In genomic region chr1:25793585-25794170, GRCh38 we compare ENCODE assay signal across 21 cellular contexts. TPM values are rescaled to one million over a fixed set of nuclear protein-coding genes. Genes with fewer than 3 reads are reported as not detected.
DNase-seq lines count a peak whose midpoint lies in the region; ATAC-seq and TF ChIP-seq lines count a peak whose summit lies in the region.
"Had no signal": no experiment of that assay in that cellular context is flagged by ENCODE, and none has a peak within 500 bp of the region (broad histone marks: within the 10 kb centered on the region; RNA-seq: fewer than 3 reads in every experiment).

No MANE protein-coding gene starts in this region.

- H3K4me1 ChIP-seq in IMR-90 (ENCODE audit: control insufficient read depth, insufficient read depth, low read length) (peaks cover 3% of the 10 kb centered on the region), spleen (peaks cover 5 to 34% (median 14%) of the 10 kb centered on the region in 6 donors)

- H2BK120ac ChIP-seq in IMR-90 (ENCODE audit: low read depth, low read length), result no peak overlapping the region

- H2BK20ac ChIP-seq in IMR-90 (ENCODE audit: low read depth, low read length), result no peak overlapping the region

- no TSS peak for BruUV-seq in IMR-90 (replicated peaks; lab: Mats Ljungman, UMichigan)

- no peak overlapping the region for H2BK15ac ChIP-seq in IMR-90 (ENCODE audit: low read depth, low read length)

- peaks cover 56% of the 10 kb centered on the region for H3K4me1 Mint-ChIP-seq in activated naive CD4-positive, alpha-beta T cell treated with anti-CD3 and anti-CD28 coated beads, Interleukin-2, amount 50 U/mL, for 24 hours
- peaks cover 31% of the 10 kb centered on the region for H3K4me1 Mint-ChIP-seq in glutamatergic neuron (ENCODE audit: low read depth, unreplicated experiment)

- POLR2A ChIA-PET in IMR-90 (lab: Charles Lee; ENCODE audit: unreplicated experiment), result no interaction called here

- H4K20me1 ChIP-seq in IMR-90 (ENCODE audit: insufficient read depth, low read length), result no peaks in the 10 kb centered on the region

- TF ChIP-seq POLR2A in IMR-90 (IDR thresholded peaks at IDR 0.05; ENCODE audit: low read depth, low read length), result no peak
- TF ChIP-seq POLR2A in spleen (IDR thresholded peaks at IDR 0.05), result no peak

- no peak overlapping the region for H3K9ac ChIP-seq in IMR-90 (ENCODE audit: low read depth, low read length)

- ATAC-seq in IMR-90 (ENCODE audit: low read depth), result no peak
- ATAC-seq: activated CD4-positive, CD25-positive, alpha-beta regulatory T cell treated with anti-CD3 and anti-CD28 coated beads, Interleukin-2, amount 50 U/mL, for 24 hours; mucosa of descending colon; Panc1 had no signal

- no peak for DNase-seq in activated naive CD4-positive, alpha-beta T cell (lab: John Stamatoyannopoulos, UW)
- DNase-seq in IMR-90, result peak; percentile 12
- DNase-seq in glutamatergic neuron, result no peak
- DNase-seq in spleen, result no peak
- no peak for DNase-seq in NCI-H82 treated with DMSO at 0.1 percent for 48 hours (lab: John Stamatoyannopoulos, UW; ENCODE audit: unreplicated experiment)
- no peak for DNase-seq in NCI-H510A (lab: John Stamatoyannopoulos, UW)
- DNase-seq in HK-2 (ENCODE audit: unreplicated experiment), result no peak
- DNase-seq: activated CD8-positive, alpha-beta memory T cell treated with anti-CD3 and anti-CD28 coated beads for 24 hours; activated T-cell treated with anti-CD3 and anti-CD28 coated beads, Interleukin-2, amount 50 U/mL, for 1 hour; amygdala; kidney; lower lobe of right lung; mucosa of descending colon; NCI-H1417 treated with DMSO at 0.1 percent for 48 hours; SIG-M5 had no signal

- no peak overlapping the region for H3K4me2 ChIP-seq in IMR-90 (ENCODE audit: low read depth, low read length)

- WGBS in IMR-90 (ENCODE audit: extremely low coverage in 2 of 2, insufficient read length in 1 of 2), 2 experiments, result no CpG with 5 or more reads among the region's 7 CpGs
- WGBS in spleen, 5 donors, result 61 to 84% (median 66%) methylated on average over 7 of the region's 7 CpGs

- no peak overlapping the region for H3K14ac ChIP-seq in IMR-90 (replicated peaks; ENCODE audit: low read depth, low read length)

- H3K9me3 Mint-ChIP-seq in activated naive CD4-positive, alpha-beta T cell treated with anti-CD3 and anti-CD28 coated beads, Interleukin-2, amount 50 U/mL, for 24 hours, result no peaks in the 10 kb centered on the region
- H3K9me3 Mint-ChIP-seq in glutamatergic neuron (ENCODE audit: unreplicated experiment), result peaks cover 2% of the 10 kb centered on the region
- H3K9me3 Mint-ChIP-seq: dendritic cell treated with granulocyte-macrophage colony-stimulating factor and Interleukin-4, amounts not matched to agents 40 ng/mL and 50 ng/mL, for 4 days had no signal

- H3K4me3 ChIP-seq in IMR-90 (ENCODE audit: insufficient read depth, low read depth, low read length) (no peak overlapping the region), spleen (no peak overlapping the region)
- H3K4me3 ChIP-seq: breast epithelium, lower lobe of right lung, mucosa of descending colon had no signal

- H2AFZ ChIP-seq in IMR-90 (replicated peaks; ENCODE audit: low read length, poor library complexity), result peak overlapping the region; percentile 17

- no peaks in the 10 kb centered on the region for H3K79me1 ChIP-seq in IMR-90 (ENCODE audit: low read depth in 1 of 2, low read length in 2 of 2)

- no peaks in the 10 kb centered on the region for H3K9me1 ChIP-seq in IMR-90 (ENCODE audit: insufficient read depth, low read length)

- H4K91ac ChIP-seq in IMR-90 (ENCODE audit: insufficient read depth, low read depth, low read length), result no peak overlapping the region

- intact Hi-C loops in IMR-90 (cut with micrococcal nuclease) (no loop called here), spleen (cut with DNase I; ENCODE audit: low total_unique reads) (no loop called here)

- no peak overlapping the region for H3K4me3 Mint-ChIP-seq in activated naive CD4-positive, alpha-beta T cell treated with anti-CD3 and anti-CD28 coated beads, Interleukin-2, amount 50 U/mL, for 24 hours
- no peak overlapping the region for H3K4me3 Mint-ChIP-seq in glutamatergic neuron (ENCODE audit: unreplicated experiment)
- H3K4me3 Mint-ChIP-seq: dendritic cell treated with granulocyte-macrophage colony-stimulating factor and Interleukin-4, amounts not matched to agents 40 ng/mL and 50 ng/mL, for 4 days had no signal

- no peak overlapping the region for H2AK5ac ChIP-seq in IMR-90 (ENCODE audit: low read depth, low read length)

- peak overlapping the region; percentile 43 for H3K27ac Mint-ChIP-seq in activated naive CD4-positive, alpha-beta T cell treated with anti-CD3 and anti-CD28 coated beads, Interleukin-2, amount 50 U/mL, for 24 hours
- peak overlapping the region; percentile 46 for H3K27ac Mint-ChIP-seq in glutamatergic neuron (ENCODE audit: unreplicated experiment)
- H3K27ac Mint-ChIP-seq: dendritic cell treated with granulocyte-macrophage colony-stimulating factor and Interleukin-4, amounts not matched to agents 40 ng/mL and 50 ng/mL, for 4 days; progenitor cell of endocrine pancreas had no signal

- H3K9me3 ChIP-seq in IMR-90 (ENCODE audit: control insufficient read depth, insufficient read depth, low read length) (no peaks in the 10 kb centered on the region), spleen (no peaks in the 10 kb centered on the region)
- H3K9me3 ChIP-seq: breast epithelium, lower lobe of right lung, mucosa of descending colon had no signal

- no peak overlapping the region for H2BK5ac ChIP-seq in IMR-90 (ENCODE audit: low read depth, low read length, poor library complexity, severe bottlenecking)

- H3K36me3 Mint-ChIP-seq in activated naive CD4-positive, alpha-beta T cell treated with anti-CD3 and anti-CD28 coated beads, Interleukin-2, amount 50 U/mL, for 24 hours, result peaks cover 6% of the 10 kb centered on the region
- H3K36me3 Mint-ChIP-seq in glutamatergic neuron (ENCODE audit: unreplicated experiment), result peaks cover 6% of the 10 kb centered on the region

- TF ChIP-seq RAD21 in IMR-90 (IDR thresholded peaks at IDR 0.05; ENCODE audit: low read length), result no peak

- H3K18ac ChIP-seq in IMR-90 (ENCODE audit: low read depth, low read length), result no peak overlapping the region

- no peak overlapping the region for H3K4ac ChIP-seq in IMR-90 (ENCODE audit: low read depth, low read length)

- H3K36me3 ChIP-seq in IMR-90 (ENCODE audit: control insufficient read depth, insufficient read depth, low read length) (no peaks in the 10 kb centered on the region; the same call in 1 of the 2 replicates), spleen (peaks cover 0 to 9% (median 0%) of the 10 kb centered on the region in 6 donors)
- H3K36me3 ChIP-seq: breast epithelium, lower lobe of right lung had no signal

- no peak overlapping the region for H2AK9ac ChIP-seq in IMR-90 (replicated peaks; ENCODE audit: low read depth, low read length, poor library complexity)

- no peak overlapping the region for H3K23ac ChIP-seq in IMR-90 (ENCODE audit: low read depth, low read length)

- no peak overlapping the region for H4K8ac ChIP-seq in IMR-90 (ENCODE audit: low read depth in 2 of 2, low read length in 2 of 2)

- H3K56ac ChIP-seq in IMR-90 (ENCODE audit: extremely low read depth, insufficient read depth, low read length), result no peak overlapping the region

- in situ Hi-C loops in IMR-90 (cut with MboI; ENCODE audit: low sequenced_read_pairs), result loop anchor here (5.0 kb wide), 1 partner anchor 181 kb away; no protein-coding TSS in a partner anchor

- no peak for TF ChIP-seq CTCF in IMR-90 (conservative IDR thresholded peaks at IDR 0.05; ENCODE audit: low read depth, low read length)
- TF ChIP-seq CTCF in glutamatergic neuron (IDR thresholded peaks at IDR 0.05; ENCODE audit: partially characterized antibody, unreplicated experiment), result no peak
- TF ChIP-seq CTCF in spleen (IDR thresholded peaks at IDR 0.05 in 8 of 11, conservative IDR thresholded peaks at IDR 0.05 in 3 of 11), result no peak

- H3K27me3 Mint-ChIP-seq in activated naive CD4-positive, alpha-beta T cell treated with anti-CD3 and anti-CD28 coated beads, Interleukin-2, amount 50 U/mL, for 24 hours, result no peaks in the 10 kb centered on the region
- peaks cover 7% of the 10 kb centered on the region for H3K27me3 Mint-ChIP-seq in glutamatergic neuron (ENCODE audit: unreplicated experiment)

- dilution Hi-C loops in IMR-90 (cut with HindIII; ENCODE audit: low sequenced_read_pairs, unreplicated experiment), result no loop called here

- CTCF ChIA-PET in IMR-90 (lab: Yijun Ruan, JAX), result interaction anchor here (0.6 to 1.6 kb wide), 2 partner anchors 185 to 241 kb away, joined by 3 to 9 read pairs; no protein-coding TSS in a partner anchor

- H3K27me3 ChIP-seq in IMR-90 (ENCODE audit: control insufficient read depth, insufficient read depth, low read length), result no peaks in the 10 kb centered on the region
- H3K27me3 ChIP-seq in spleen (replicated peaks in 1 of 7), result no peaks in the 10 kb centered on the region
- H3K27me3 ChIP-seq: breast epithelium had no signal

- H3K27ac ChIP-seq in IMR-90 (ENCODE audit: insufficient read depth, low read length) (no peak overlapping the region), spleen (peak overlapping the region in 5 of 8 donors; percentile 11 to 42 (median 16))
- H3K27ac ChIP-seq: breast epithelium, lower lobe of right lung had no signal

- no peak overlapping the region for H4K5ac ChIP-seq in IMR-90 (ENCODE audit: low read depth, low read length)

TF ChIP-seq in IMR-90, 13 proteins besides CTCF, POLR2A, EP300 and RAD21:
- no peak for TF ChIP-seq SMC3 (IDR thresholded peaks at IDR 0.05; ENCODE audit: low read depth, low read length)
- no peak for TF ChIP-seq FOS (IDR thresholded peaks at IDR 0.05; ENCODE audit: low read depth, low read length)

RNA-seq across cellular contexts. Expression of gene SELENON, which starts 6.3 kb away (rescaled TPM):
- total RNA-seq in IMR-90 (2012; rRNA removed) (9.1 and 10.0 TPM in 2 replicates), glutamatergic neuron (ENCODE audit: unreplicated experiment) (79.8 TPM), spleen (10 to 100 TPM; 41.4 to 80.9 (median 59.2) TPM)
- polyA plus RNA-seq in IMR-90 (2012; rRNA removed) (86.4 and 114 TPM in 2 replicates), spleen (10 to 100 TPM in 1 of 3 donors, 1 to 10 TPM in 2; 9.7 to 25.8 (median 9.7) TPM)
- 67.8 and 132 TPM in 2 replicates for polyA plus RNA-seq in IMR-90 (2012; cell fraction: cytosol; rRNA removed)
- 82.8 and 113 TPM in 2 replicates for polyA plus RNA-seq in IMR-90 (2012; cell fraction: nucleus; rRNA removed; ENCODE audit: low replicate concordance)

RNA-seq across cellular contexts. Expression of gene MTFR1L, which starts 26.1 kb away (rescaled TPM):
- total RNA-seq in IMR-90 (2012; rRNA removed), result 57.2 and 69.7 TPM in 2 replicates
- polyA plus RNA-seq in IMR-90 (2012; rRNA removed), result 69.1 and 80.0 TPM in 2 replicates
- polyA plus RNA-seq in IMR-90 (2012; cell fraction: cytosol; rRNA removed), result 89.0 and 279 TPM in 2 replicates
- polyA plus RNA-seq in IMR-90 (2012; cell fraction: nucleus; rRNA removed; ENCODE audit: low replicate concordance), result 122 and 153 TPM in 2 replicates
- 70.4 TPM for total RNA-seq in glutamatergic neuron (ENCODE audit: unreplicated experiment)
- total RNA-seq in spleen, result 10 to 100 TPM; 44.6 to 74.7 (median 53.7) TPM
- 10 to 100 TPM; 32.1 to 44.3 (median 43.0) TPM for polyA plus RNA-seq in spleen
